13 cellular contexts compared by ENCODE assay signal in the genomic region with DNA sequence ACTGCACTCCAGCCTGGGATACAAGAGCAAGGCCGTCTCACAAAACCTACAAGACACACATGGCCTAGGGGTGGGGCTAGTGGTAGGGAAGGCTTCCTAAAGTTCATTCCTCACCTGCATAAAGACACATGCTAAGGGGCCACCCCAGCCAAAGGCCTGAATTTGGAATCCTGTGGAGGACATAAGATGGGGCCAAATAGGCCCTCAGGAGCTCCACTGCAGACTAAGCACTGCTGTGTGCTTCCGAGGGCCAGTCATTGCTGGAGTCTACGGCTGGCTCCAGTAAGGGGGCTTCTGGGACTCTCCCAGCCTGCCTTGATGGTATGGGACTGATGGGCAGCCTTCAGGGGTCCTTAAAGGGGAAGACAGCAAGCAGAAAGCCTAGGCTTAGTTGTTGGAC.
"Had no signal": no experiment of that assay in that cellular context is flagged by ENCODE, and none has a peak within 500 bp of the region (broad histone marks: within the 10 kb centered on the region; RNA-seq: fewer than 3 reads in every experiment).

No MANE protein-coding gene starts in this region.

- ATAC-seq: lower lobe of right lung; natural killer cell; stimulated activated naive CD8-positive, alpha-beta T cell treated with anti-CD3 and anti-CD28 coated beads, Interleukin-15, amount 100 ng/mL, for 72 hours had no signal

- H3K27me3 ChIP-seq: adrenal gland, breast epithelium, ovary had no signal

- H3K9me3 ChIP-seq: adrenal gland, breast epithelium, lower lobe of right lung, ovary had no signal

- H3K4me3 ChIP-seq: adrenal gland, breast epithelium, lower lobe of right lung, ovary had no signal

- H3K36me3 ChIP-seq: ovary had no signal

- H3K27ac ChIP-seq: adrenal gland, breast epithelium, lower lobe of right lung, ovary, VCaP had no signal

- DNase-seq: activated CD4-positive, CD25-positive, alpha-beta regulatory T cell treated with anti-CD3 and anti-CD28 coated beads, Interleukin-2, amount 50 U/mL, for 72 hours; activated gamma-delta T cell treated with Interleukin-2 at 50 U/mL for 16 hours; adrenal gland; cerebellar nuclear complex; effector CD4-positive, alpha-beta T cell; lower lobe of right lung; natural killer cell; stimulated activated naive CD8-positive, alpha-beta T cell treated with anti-CD3 and anti-CD28 coated beads, Interleukin-15, amount 100 ng/mL, for 72 hours; SW 1271; T-helper 2 cell had no signal
